ENCODE assay signal across 1 cellular context in genomic region chr9:126874546-126875314, GRCh38.
TF ChIP-seq lines count a peak whose summit lies in the region.

No MANE protein-coding gene starts in this region.

TF ChIP-seq in SK-N-SH treated with all-trans-retinoic acid at 6 μM for 48 hours, 23 proteins besides CTCF, POLR2A, EP300 and RAD21 (continued from another document):
- TF ChIP-seq PATZ1 (CRISPR knock-in tag; IDR thresholded peaks at IDR 0.05; ENCODE audit: borderline replicate concordance) = no peak
- no peak for TF ChIP-seq PPARA (CRISPR knock-in tag; IDR thresholded peaks at IDR 0.05; ENCODE audit: borderline replicate concordance)
- no peak for TF ChIP-seq TSHZ2 (CRISPR knock-in tag; IDR thresholded peaks at IDR 0.05)
TF ChIP-seq in SK-N-SH treated with all-trans-retinoic acid at 6 μM for 48 hours: peak in this region for 0.
